In genomic region chr19:31334101-31334848, GRCh38 we compare ENCODE assay signal across 23 cellular contexts. TPM values are rescaled to one million over a fixed set of nuclear protein-coding genes. Genes with fewer than 3 reads are reported as not detected.
DNase-seq lines count a peak whose midpoint lies in the region; ATAC-seq and TF ChIP-seq lines count a peak whose summit lies in the region.
"Had no signal": no experiment of that assay in that cellular context is flagged by ENCODE, and none has a peak within 500 bp of the region (broad histone marks: within the 10 kb centered on the region; RNA-seq: fewer than 3 reads in every experiment).

No MANE protein-coding gene starts in this region.

- H3K36me3 ChIP-seq in HEK293 (ENCODE audit: control insufficient read depth in 2 of 2, insufficient read depth in 1 of 2, low read length in 2 of 2) (peaks cover 4 to 5% of the 10 kb centered on the region in 2 experiments), fibroblast of lung (ENCODE audit: control insufficient read depth, insufficient read depth, low read length) (no peaks in the 10 kb centered on the region), skeletal muscle satellite cell (ENCODE audit: insufficient read depth, low read length) (peaks cover 3% of the 10 kb centered on the region)
- H3K36me3 ChIP-seq: spleen, transverse colon had no signal

- WGBS in lower leg skin, 2 donors, result 87% methylated on average over 7 of the region's 7 CpGs

- peak overlapping the region; percentile 37 for H3K4me2 ChIP-seq in fibroblast of lung (ENCODE audit: extremely low read depth, insufficient read depth, low read length)
- H3K4me2 ChIP-seq in skeletal muscle satellite cell (ENCODE audit: low read length), result peak overlapping the region; percentile 49
- H3K4me2 ChIP-seq: KMS-11 had no signal

- H3K27ac Mint-ChIP-seq in WTC11, result 0 out of 2 replicates have a peak overlapping the region, but pooled peaks have one; percentile 80
- H3K27ac Mint-ChIP-seq: stimulated activated memory B cell treated with anti-CD40 and anti-IgM and Interleukin-4, amounts not matched to agents 10 μg/mL and 1 μg/mL and 100 μg/mL, for 72 hours had no signal

- H3K9me3 ChIP-seq in HEK293 (ENCODE audit: control insufficient read depth, insufficient read depth, low read depth, low read length), result no peaks in the 10 kb centered on the region
- H3K9me3 ChIP-seq in fibroblast of lung (ENCODE audit: control insufficient read depth, insufficient read depth, low read depth, low read length), result no peaks in the 10 kb centered on the region
- H3K9me3 ChIP-seq in skeletal muscle satellite cell (replicated peaks; ENCODE audit: low read length), result no peaks in the 10 kb centered on the region
- H3K9me3 ChIP-seq: spleen, transverse colon had no signal

- H3K27me3 Mint-ChIP-seq in WTC11 (ENCODE audit: low read depth), result no peaks in the 10 kb centered on the region

- intact Hi-C loops in lower leg skin (cut with DNase I; ENCODE audit: low total_unique reads), result no loop called here

- no peak for TF ChIP-seq CTCF in HEK293 (tag by site-specific recombination; IDR thresholded peaks at IDR 0.05)
- TF ChIP-seq CTCF in WTC11 (IDR thresholded peaks at IDR 0.05), result no peak
- no peak for TF ChIP-seq CTCF in fibroblast of lung (conservative IDR thresholded peaks at IDR 0.05 in 1 of 2, IDR thresholded peaks at IDR 0.05 in 1 of 2; ENCODE audit: low read depth in 1 of 2, low read length in 2 of 2)
- no peak for TF ChIP-seq CTCF in lower leg skin (IDR thresholded peaks at IDR 0.05)

- H3K4me3 ChIP-seq in HEK293 (ENCODE audit: low read depth, low read length) (no peak overlapping the region), fibroblast of lung (replicated peaks in 1 of 4; ENCODE audit: control extremely low read depth in 1 of 4, insufficient read depth in 1 of 4, low read depth in 3 of 4, low read length in 4 of 4) (no peak overlapping the region), skeletal muscle satellite cell (ENCODE audit: low read length) (no peak overlapping the region), lower leg skin (ENCODE audit: low read depth, poor library complexity, severe bottlenecking) (no peak overlapping the region)
- H3K4me3 ChIP-seq: spleen, transverse colon had no signal

- H2AFZ ChIP-seq in fibroblast of lung (ENCODE audit: low read length), result no peak overlapping the region
- H2AFZ ChIP-seq: parathyroid adenoma had no signal

- no peak overlapping the region for H3K9ac ChIP-seq in fibroblast of lung (ENCODE audit: insufficient read depth, low read length)
- H3K9ac ChIP-seq in skeletal muscle satellite cell (ENCODE audit: low read depth, low read length), result no peak overlapping the region
- H3K9ac ChIP-seq: KMS-11, parathyroid adenoma had no signal

- H3K9me3 Mint-ChIP-seq in WTC11, result no peaks in the 10 kb centered on the region

- DNase-seq in WTC11 (ENCODE audit: low spot score) (no peak), fibroblast of lung (ENCODE audit: low read depth in 2 of 2) (peak in 1 of 2 donors; percentile 87), lower leg skin (ENCODE audit: low spot score in 2 of 2) (no peak), cortex of kidney (lab: John Stamatoyannopoulos, UW) (no peak), foreskin melanocyte (no peak), ecto neural progenitor cell (ENCODE audit: low spot score) (no peak)
- DNase-seq: activated CD4-positive, alpha-beta T cell treated with anti-CD3 and anti-CD28 coated beads for 4 hours; activated CD8-positive, alpha-beta memory T cell treated with anti-CD3 and anti-CD28 coated beads, Interleukin-2, amount 50 U/mL, for 48 hours; activated gamma-delta T cell treated with Interleukin-2 at 50 U/mL for 16 hours; aorta; C1 segment of cervical spinal cord; DMS153; NCI-H1417; NCI-H446 treated with DMSO at 0.1 percent for 48 hours; spleen; T1000; transverse colon had no signal

- H4K20me1 ChIP-seq in fibroblast of lung (ENCODE audit: control insufficient read depth, extremely low read depth, insufficient read depth, low read length), result no peaks in the 10 kb centered on the region

- H3K36me3 Mint-ChIP-seq in WTC11, result peaks cover 12% of the 10 kb centered on the region
- H3K36me3 Mint-ChIP-seq: stimulated activated memory B cell treated with anti-CD40 and anti-IgM and Interleukin-4, amounts not matched to agents 10 μg/mL and 1 μg/mL and 100 μg/mL, for 72 hours had no signal

- H3K27ac ChIP-seq in HEK293 (ENCODE audit: extremely low read depth, low read depth, low read length) (peak overlapping the region; percentile 25), fibroblast of lung (ENCODE audit: insufficient read depth, low read length) (peak overlapping the region; percentile 31)
- H3K27ac ChIP-seq: HL-60, KMS-11, parathyroid adenoma, spleen had no signal

- no peaks in the 10 kb centered on the region for H3K27me3 ChIP-seq in fibroblast of lung (ENCODE audit: control insufficient read depth, insufficient read depth, low read length)
- no peaks in the 10 kb centered on the region for H3K27me3 ChIP-seq in skeletal muscle satellite cell (ENCODE audit: control insufficient read depth, insufficient read depth, low read length)
- H3K27me3 ChIP-seq: transverse colon had no signal

- peaks cover 43% of the 10 kb centered on the region for H3K4me1 ChIP-seq in HEK293 (ENCODE audit: control insufficient read depth, insufficient read depth, low read length)
- H3K4me1 ChIP-seq in fibroblast of lung (ENCODE audit: control insufficient read depth, extremely low read depth, insufficient read depth, low read length), result peaks cover 28% of the 10 kb centered on the region
- H3K4me1 ChIP-seq in skeletal muscle satellite cell (ENCODE audit: control insufficient read depth, insufficient read depth, low read length), result peaks cover 70% of the 10 kb centered on the region
- H3K4me1 ChIP-seq: parathyroid adenoma had no signal

- H3K4me3 Mint-ChIP-seq in WTC11, result no peak overlapping the region
- H3K4me3 Mint-ChIP-seq: stimulated activated memory B cell treated with anti-CD40 and anti-IgM and Interleukin-4, amounts not matched to agents 10 μg/mL and 1 μg/mL and 100 μg/mL, for 72 hours had no signal

- H3K4me1 Mint-ChIP-seq in WTC11, result peaks cover 90% of the 10 kb centered on the region

- CTCF ChIA-PET in HEK293 (lab: Yijun Ruan, JAX), result interaction anchor here (0.7 to 3.8 kb wide), 5 partner anchors 11 to 695 kb away, joined by 3 to 17 read pairs (median 3); no protein-coding TSS in a partner anchor
- CTCF ChIA-PET in WTC11 (lab: Charles Lee), result interaction anchor here (0.6 to 1.4 kb wide), 4 partner anchors 19 to 507 kb away, joined by 3 to 4 read pairs (median 4); no protein-coding TSS in a partner anchor

- H3K79me2 ChIP-seq in fibroblast of lung (ENCODE audit: control insufficient read depth, insufficient read depth, low read length), result peaks cover 66% of the 10 kb centered on the region
- H3K79me2 ChIP-seq: parathyroid adenoma had no signal

- TF ChIP-seq POLR2A in lower leg skin (IDR thresholded peaks at IDR 0.05), result no peak

- POLR2A ChIA-PET in HEK293 (lab: Yijun Ruan, JAX), result no interaction called here
- POLR2A ChIA-PET in WTC11 (lab: Charles Lee), result no interaction called here

- ATAC-seq in WTC11, result peak; percentile 29
- ATAC-seq: stimulated activated memory B cell treated with anti-CD40 and anti-IgM and Interleukin-4, amounts not matched to agents 10 μg/mL and 1 μg/mL and 100 μg/mL, for 72 hours had no signal

TF ChIP-seq in HEK293, 187 proteins besides CTCF, POLR2A, EP300 and RAD21 (continues in another document):
- TF ChIP-seq ZIC2 (tag by site-specific recombination; IDR thresholded peaks at IDR 0.05), result 0 out of 2 replicates have a peak, but pooled peaks have one; percentile 26
- no peak for TF ChIP-seq ZNF558 (tag by site-specific recombination; IDR thresholded peaks at IDR 0.05)
- peak; percentile 10; the same call in 1 of the 2 replicates for TF ChIP-seq ZFP69B (tag by site-specific recombination; IDR thresholded peaks at IDR 0.05)

TF ChIP-seq in WTC11, 78 proteins besides CTCF, POLR2A, EP300 and RAD21 (continues in another document):
- TF ChIP-seq ZBTB21 (CRISPR knock-in tag; IDR thresholded peaks at IDR 0.05; ENCODE audit: borderline replicate concordance) (no peak), ERG (CRISPR knock-in tag; IDR thresholded peaks at IDR 0.05) (no peak), CDX4 (CRISPR knock-in tag; IDR thresholded peaks at IDR 0.05; ENCODE audit: borderline replicate concordance) (no peak), ZNF263 (CRISPR knock-in tag; IDR thresholded peaks at IDR 0.05; ENCODE audit: low read depth) (no peak), CREM (CRISPR knock-in tag; IDR thresholded peaks at IDR 0.05) (no peak), MXD4 (CRISPR knock-in tag; IDR thresholded peaks at IDR 0.05; ENCODE audit: borderline replicate concordance) (no peak), NR2C2 (CRISPR knock-in tag; IDR thresholded peaks at IDR 0.05) (no peak), ZMAT4 (CRISPR knock-in tag; IDR thresholded peaks at IDR 0.05) (no peak), ZNF219 (CRISPR knock-in tag; IDR thresholded peaks at IDR 0.05; ENCODE audit: borderline replicate concordance) (no peak)

RNA-seq across cellular contexts. Expression of gene TSHZ3, which starts 15.0 kb away (rescaled TPM):
- total RNA-seq in WTC11 (2021) (21.4 to 22.3 TPM (median 21.6 TPM) in 3 replicates), fibroblast of lung (10.3 and 17.3 TPM in 2 replicates), lower leg skin (1 to 10 TPM; 1.6 to 4.0 (median 3.5) TPM)
- 7.0 and 11.3 TPM in 2 replicates for polyA plus RNA-seq in fibroblast of lung
- polyA plus RNA-seq in fibroblast of lung (2012), result 15.1 and 18.0 TPM in 2 replicates
- polyA minus RNA-seq in fibroblast of lung (ENCODE audit: low replicate concordance), result 41.0 and 47.3 TPM in 2 replicates
- 5.8 and 6.1 TPM in 2 replicates for total RNA-seq in skeletal muscle satellite cell (2012; rRNA removed)
